In genomic region chr19:28140201-28140600, GRCh38 we compare ENCODE assay signal across 24 cellular contexts.
DNase-seq lines count a peak whose midpoint lies in the region; ATAC-seq, FAIRE-seq and TF ChIP-seq lines count a peak whose summit lies in the region.
"Had no signal": no experiment of that assay in that cellular context is flagged by ENCODE, and none has a peak within 500 bp of the region (broad histone marks: within the 10 kb centered on the region; RNA-seq: fewer than 3 reads in every experiment).

No MANE protein-coding gene starts in this region.

- no peak for TF ChIP-seq CTCF in GM23338 (conservative IDR thresholded peaks at IDR 0.05; ENCODE audit: low read depth in 2 of 2)
- no peak for TF ChIP-seq CTCF in H1 (IDR thresholded peaks at IDR 0.05; ENCODE audit: control extremely low read depth in 1 of 3, insufficient read depth in 1 of 3, low read depth in 1 of 3, low read length in 3 of 3)
- no peak for TF ChIP-seq CTCF in hepatocyte (IDR thresholded peaks at IDR 0.05; ENCODE audit: poor library complexity)

- no peaks in the 10 kb centered on the region for H3K36me3 Mint-ChIP-seq in GM23338 (ENCODE audit: low read depth)
- H3K36me3 Mint-ChIP-seq: CD8-positive, alpha-beta T cell had no signal

- no peak overlapping the region for H3K4me2 ChIP-seq in GM23338
- H3K4me2 ChIP-seq in H1 (ENCODE audit: insufficient read depth in 1 of 2, low read depth in 2 of 2, low read length in 2 of 2) = no peak overlapping the region
- no peak overlapping the region for H3K4me2 ChIP-seq in hepatocyte
- no peak overlapping the region for H3K4me2 ChIP-seq in mesendoderm (ENCODE audit: low read length)
- H3K4me2 ChIP-seq: BLaER1 treated with 17β-estradiol and CSF1 and Interleukin-3, amounts not matched to agents 10 nM and 100 nM had no signal

- peaks cover 3% of the 10 kb centered on the region for H3K27me3 Mint-ChIP-seq in GM23338 (ENCODE audit: insufficient read depth, low read depth, poor library complexity)
- H3K27me3 Mint-ChIP-seq: B cell; CD4-positive, alpha-beta T cell had no signal

- H2BK20ac ChIP-seq in H1 (ENCODE audit: low read length) = no peak overlapping the region

- no peak overlapping the region for H2BK12ac ChIP-seq in H1 (ENCODE audit: low read depth, low read length)

- H3K4ac ChIP-seq in H1 (replicated peaks; ENCODE audit: insufficient read length, low read depth, low read length) (no peak overlapping the region), mesendoderm (ENCODE audit: low read depth, low read length) (no peak overlapping the region)

- no peak for TF ChIP-seq POLR2A in H1 (IDR thresholded peaks at IDR 0.05; ENCODE audit: control extremely low read depth in 1 of 2, low read depth in 2 of 2, low read length in 2 of 2)

- 79% methylated on average over 4 of the region's 4 CpGs; no CpG with 5 or more reads in 1 of the 2 experiments for WGBS in H1 (ENCODE audit: extremely low coverage in 1 of 2, insufficient coverage in 1 of 2, insufficient read length in 1 of 2, insufficient replicate concordance in 2 of 2, low coverage in 1 of 2, low lambda C conversion rate in 2 of 2, missing lambda C conversion rate in 1 of 2), 2 experiments
- WGBS in hepatocyte (ENCODE audit: low lambda C conversion rate, missing lambda C conversion rate) = 22% methylated on average over 4 of the region's 4 CpGs
- WGBS in mesendoderm (ENCODE audit: extremely low coverage, insufficient coverage, low lambda C conversion rate) = no CpG with 5 or more reads among the region's 4 CpGs

- no peak overlapping the region for H4K91ac ChIP-seq in H1 (replicated peaks; ENCODE audit: insufficient read length, low read length)

- H3K27me3 ChIP-seq in GM23338 (ENCODE audit: insufficient read depth) (no peaks in the 10 kb centered on the region), H1 (replicated peaks in 1 of 4; ENCODE audit: control insufficient read depth in 3 of 4, extremely low read depth in 1 of 4, insufficient read depth in 3 of 4, low read length in 3 of 4) (no peaks in the 10 kb centered on the region), hepatocyte (peaks cover 4% of the 10 kb centered on the region), mesendoderm (ENCODE audit: insufficient read depth, low read length, poor library complexity) (no peaks in the 10 kb centered on the region), SJCRH30 (no peaks in the 10 kb centered on the region)
- H3K27me3 ChIP-seq: BLaER1 treated with 17β-estradiol and CSF1 and Interleukin-3, amounts not matched to agents 10 nM and 100 nM had no signal

- H2BK5ac ChIP-seq in H1 (ENCODE audit: low read depth, low read length) = no peak overlapping the region
- H2BK5ac ChIP-seq in mesendoderm (ENCODE audit: low read length) = no peak overlapping the region

- no peaks in the 10 kb centered on the region for H4K20me1 ChIP-seq in GM23338 (replicated peaks; ENCODE audit: insufficient read depth)
- H4K20me1 ChIP-seq in H1 (replicated peaks in 1 of 2; ENCODE audit: control insufficient read depth in 1 of 2, insufficient read depth in 2 of 2, low read length in 2 of 2) = no peaks in the 10 kb centered on the region
- H4K20me1 ChIP-seq in hepatocyte (ENCODE audit: insufficient read depth, poor library complexity, severe bottlenecking) = no peaks in the 10 kb centered on the region
- H4K20me1 ChIP-seq: BLaER1 treated with 17β-estradiol and CSF1 and Interleukin-3, amounts not matched to agents 10 nM and 100 nM had no signal

- no peak overlapping the region for H3K4me3 Mint-ChIP-seq in GM23338
- H3K4me3 Mint-ChIP-seq: B cell; CD4-positive, alpha-beta T cell; CD8-positive, alpha-beta T cell had no signal

- no peak for ATAC-seq in GM23338
- ATAC-seq: CD8-positive, alpha-beta T cell had no signal

- 0 out of 2 replicates have a peak, but pooled peaks cover 6% of the 10 kb centered on the region for H3K9me2 ChIP-seq in GM23338 (ENCODE audit: insufficient read depth)
- H3K9me2 ChIP-seq in hepatocyte (replicated peaks; ENCODE audit: insufficient read depth) = no peaks in the 10 kb centered on the region

- H3K9me3 Mint-ChIP-seq in GM23338 = peaks cover 4% of the 10 kb centered on the region

- no peak overlapping the region for H2BK15ac ChIP-seq in H1 (ENCODE audit: low read length)
- no peak overlapping the region for H2BK15ac ChIP-seq in mesendoderm (replicated peaks; ENCODE audit: low read depth)

- H3K23me2 ChIP-seq in H1 (ENCODE audit: low read depth, low read length) = no peaks in the 10 kb centered on the region

- H3K36me3 ChIP-seq in GM23338 (ENCODE audit: insufficient read depth) (no peaks in the 10 kb centered on the region), H1 (ENCODE audit: control insufficient read depth in 2 of 4, insufficient read depth in 4 of 4, low read length in 3 of 4) (no peaks in the 10 kb centered on the region), hepatocyte (replicated peaks; ENCODE audit: insufficient read depth, low read depth) (no peaks in the 10 kb centered on the region), mesendoderm (ENCODE audit: control insufficient read depth, insufficient read depth, low read length) (no peaks in the 10 kb centered on the region), SJCRH30 (no peaks in the 10 kb centered on the region)
- H3K36me3 ChIP-seq: BLaER1 treated with 17β-estradiol and CSF1 and Interleukin-3, amounts not matched to agents 10 nM and 100 nM had no signal

- H3K23ac ChIP-seq in H1 (ENCODE audit: insufficient read length) = no peak overlapping the region
- H3K23ac ChIP-seq in mesendoderm (ENCODE audit: low read length) = no peak overlapping the region

- H3K27ac ChIP-seq in GM23338 (ENCODE audit: low read depth) (no peak overlapping the region), H1 (ENCODE audit: low read depth, low read length) (no peak overlapping the region), hepatocyte (no peak overlapping the region), mesendoderm (ENCODE audit: low read depth, low read length) (no peak overlapping the region), SJCRH30 (no peak overlapping the region)
- H3K27ac ChIP-seq: BLaER1 treated with 17β-estradiol and CSF1 and Interleukin-3, amounts not matched to agents 10 nM and 100 nM; C4-2B had no signal

- no peak for FAIRE-seq in H1 (lab: Jason Lieb, UNC)
- FAIRE-seq: A204.1, D721Med, G401.6, GM12891, GM19239 had no signal

- CTCF ChIA-PET in H1 (lab: Charles Lee; ENCODE audit: partially characterized antibody) = interaction anchor here (0.8 to 1.6 kb wide), 6 partner anchors 8 to 185 kb away, joined by 3 to 5 read pairs (median 4); no protein-coding TSS in a partner anchor

- H3K4me1 ChIP-seq in GM23338 (ENCODE audit: insufficient read depth) = 0 out of 2 replicates have a peak, but pooled peaks cover 6% of the 10 kb centered on the region
- no peaks in the 10 kb centered on the region; a peak in 1 of 7 replicates for H3K4me1 ChIP-seq in H1 (replicated peaks in 1 of 4; ENCODE audit: control insufficient read depth in 3 of 4, insufficient read depth in 4 of 4, low read length in 3 of 4)
- H3K4me1 ChIP-seq in hepatocyte (ENCODE audit: insufficient read depth) = no peaks in the 10 kb centered on the region
- H3K4me1 ChIP-seq in mesendoderm (ENCODE audit: control insufficient read depth, low read depth, low read length) = peaks cover 3% of the 10 kb centered on the region
- H3K4me1 ChIP-seq in SJCRH30 = no peaks in the 10 kb centered on the region
- H3K4me1 ChIP-seq: BLaER1 treated with 17β-estradiol and CSF1 and Interleukin-3, amounts not matched to agents 10 nM and 100 nM; Caco-2 had no signal

- H3K27ac Mint-ChIP-seq in GM23338 = peak overlapping the region; percentile 86
- H3K27ac Mint-ChIP-seq: B cell; CD4-positive, alpha-beta T cell; CD8-positive, alpha-beta T cell had no signal

- no peak overlapping the region for H2BK120ac ChIP-seq in H1 (replicated peaks; ENCODE audit: low read depth, low read length)
- H2BK120ac ChIP-seq in mesendoderm (ENCODE audit: low read depth, low read length) = no peak overlapping the region

- POLR2A ChIA-PET in H1 (lab: Charles Lee; ENCODE audit: partially characterized antibody) = no interaction called here

- H3K79me1 ChIP-seq in H1 (ENCODE audit: low read depth, low read length) = no peaks in the 10 kb centered on the region
- H3K79me1 ChIP-seq in mesendoderm (ENCODE audit: low read length) = no peaks in the 10 kb centered on the region

- no peak overlapping the region for H3K56ac ChIP-seq in H1 (replicated peaks; ENCODE audit: insufficient read length, low read depth, low read length)
- peak overlapping the region; percentile 10 for H3K56ac ChIP-seq in mesendoderm (ENCODE audit: low read length)

- H4K8ac ChIP-seq in H1 (ENCODE audit: extremely low read depth, insufficient read depth, low read length) = no peak overlapping the region
- H4K8ac ChIP-seq in mesendoderm (ENCODE audit: low read depth, low read length) = no peak overlapping the region

- H3K9ac ChIP-seq in H1 (replicated peaks in 1 of 4; ENCODE audit: extremely low read depth in 1 of 4, low read depth in 3 of 4, low read length in 3 of 4) = no peak overlapping the region
- H3K9ac ChIP-seq in mesendoderm (ENCODE audit: low read length) = no peak overlapping the region
- H3K9ac ChIP-seq: BLaER1 treated with 17β-estradiol and CSF1 and Interleukin-3, amounts not matched to agents 10 nM and 100 nM had no signal

- no peak overlapping the region for H3K4me3 ChIP-seq in GM23338
- no peak overlapping the region for H3K4me3 ChIP-seq in H1 (ENCODE audit: extremely low read depth in 1 of 4, insufficient read depth in 2 of 4, low read depth in 3 of 4, low read length in 4 of 4)
- no peak overlapping the region for H3K4me3 ChIP-seq in hepatocyte
- no peak overlapping the region for H3K4me3 ChIP-seq in mesendoderm (ENCODE audit: low read length)
- H3K4me3 ChIP-seq in SJCRH30 = no peak overlapping the region
- H3K4me3 ChIP-seq: BLaER1 treated with 17β-estradiol and CSF1 and Interleukin-3, amounts not matched to agents 10 nM and 100 nM had no signal

- H4K5ac ChIP-seq in H1 (ENCODE audit: insufficient read length, low read depth, low read length) (no peak overlapping the region), mesendoderm (ENCODE audit: low read length) (no peak overlapping the region)

- DNase-seq in GM23338 (ENCODE audit: low spot score) (no peak), H1 (ENCODE audit: low read depth in 1 of 2, low spot score in 2 of 2) (no peak), hepatocyte (ENCODE audit: low spot score) (peak; percentile 17), mesendoderm (peak; percentile 74), DMS53 treated with DMSO at 0.1 percent for 48 hours (lab: John Stamatoyannopoulos, UW; ENCODE audit: unreplicated experiment) (no peak), SJCRH30 (no peak), NCI-H345 (lab: John Stamatoyannopoulos, UW) (no peak), OCI-M1 (lab: John Stamatoyannopoulos, UW) (no peak)
- DNase-seq: 8988T; AML-193; Caco-2; Calu3; CD4-positive, alpha-beta T cell; CD8-positive, alpha-beta T cell; DMS79 treated with DMSO at 0.1 percent for 48 hours; GF-D8 had no signal

- TF ChIP-seq EP300 in H1 (IDR thresholded peaks at IDR 0.05; ENCODE audit: borderline replicate concordance in 1 of 2, low read depth in 2 of 2, low read length in 2 of 2) = no peak

- H2AK5ac ChIP-seq in H1 (ENCODE audit: low read depth, low read length) (no peak overlapping the region), mesendoderm (ENCODE audit: low read length) (no peak overlapping the region)

- H2AFZ ChIP-seq in GM23338 (peak overlapping the region; percentile 1; the same call in 1 of the 2 replicates), H1 (ENCODE audit: low read length) (no peak overlapping the region), hepatocyte (no peak overlapping the region)

- no peaks in the 10 kb centered on the region for H3K9me3 ChIP-seq in H1 (ENCODE audit: insufficient read depth in 2 of 2, low read depth in 1 of 2, low read length in 1 of 2)
- no peaks in the 10 kb centered on the region for H3K9me3 ChIP-seq in hepatocyte (ENCODE audit: low read depth)
- no peaks in the 10 kb centered on the region for H3K9me3 ChIP-seq in SJCRH30 (replicated peaks)
- H3K9me3 ChIP-seq: BLaER1 treated with 17β-estradiol and CSF1 and Interleukin-3, amounts not matched to agents 10 nM and 100 nM; Caco-2 had no signal

- no peak overlapping the region for H3K14ac ChIP-seq in H1 (ENCODE audit: insufficient read length)

- H3K79me2 ChIP-seq in GM23338 (replicated peaks; ENCODE audit: insufficient read depth) (no peaks in the 10 kb centered on the region), H1 (ENCODE audit: control insufficient read depth in 1 of 2, insufficient read depth in 2 of 2, low read length in 2 of 2) (no peaks in the 10 kb centered on the region), hepatocyte (no peaks in the 10 kb centered on the region), mesendoderm (ENCODE audit: control insufficient read depth, insufficient read depth, low read length) (no peaks in the 10 kb centered on the region)

- H3K18ac ChIP-seq in H1 (ENCODE audit: extremely low read depth, low read length) (no peak overlapping the region), mesendoderm (ENCODE audit: low read length) (peak overlapping the region; percentile 64)

- H3K4me1 Mint-ChIP-seq in GM23338 = peaks cover 5% of the 10 kb centered on the region
- H3K4me1 Mint-ChIP-seq: B cell had no signal

- H3F3A ChIP-seq in GM23338 (replicated peaks; ENCODE audit: low read depth) = no peaks in the 10 kb centered on the region

- TF ChIP-seq RAD21 in H1 (IDR thresholded peaks at IDR 0.05 in 1 of 2, conservative IDR thresholded peaks at IDR 0.05 in 1 of 2; ENCODE audit: low read depth in 2 of 2, low read length in 2 of 2) = no peak

Comparison
In these comparisons a context has a peak if more than half of its experiments do, and no peak if none do; other contexts are left out.
1. DNase-seq: peak in hepatocyte (single experiment) and mesendoderm (single experiment); none in GM23338 (single experiment), H1 (0 of 2), DMS53 treated with DMSO at 0.1 percent for 48 hours (single experiment), SJCRH30 (0 of 2), NCI-H345 (single experiment) and OCI-M1 (single experiment).